8 cellular contexts compared by ENCODE assay signal in the genomic region with DNA sequence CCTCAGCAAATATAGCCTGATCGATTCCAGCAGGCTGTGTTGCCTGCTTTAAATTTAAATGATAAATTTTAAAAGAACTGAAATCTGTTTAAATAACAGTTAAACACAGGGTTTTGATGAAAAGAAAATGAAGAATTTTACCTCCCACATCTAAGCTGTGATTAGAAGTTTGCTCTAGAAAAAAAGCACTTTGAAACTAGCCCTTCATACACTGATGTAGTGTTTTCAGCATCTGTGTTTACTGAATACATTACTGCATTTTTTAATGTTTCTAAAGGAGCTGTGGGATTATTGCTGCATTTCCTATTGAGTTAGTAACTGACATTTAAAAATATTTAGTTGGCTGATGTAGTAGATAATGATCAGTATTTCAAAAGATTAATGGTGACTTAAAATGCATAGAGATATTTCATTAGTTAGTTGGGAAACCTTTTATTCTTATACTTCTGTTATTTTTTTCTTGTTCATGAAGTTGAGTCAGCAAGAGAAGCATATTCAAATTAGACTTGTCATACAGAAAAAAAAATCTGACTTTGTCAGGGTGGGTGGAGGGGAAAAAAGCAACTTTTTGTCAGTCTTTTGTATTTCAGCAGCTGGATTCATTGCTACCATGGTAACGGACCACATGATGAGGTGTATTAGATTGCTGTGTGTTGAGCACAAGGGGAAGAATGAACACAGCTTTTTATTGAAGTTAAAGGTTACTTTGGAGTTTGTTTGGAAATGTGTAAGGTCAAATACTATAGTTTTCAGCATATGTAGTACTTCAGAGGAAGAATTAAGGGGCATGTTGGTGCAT. TPM values are rescaled to one million over a fixed set of nuclear protein-coding genes. Genes with fewer than 3 reads are reported as not detected.
DNase-seq lines count a peak whose midpoint lies in the region; ATAC-seq and TF ChIP-seq lines count a peak whose summit lies in the region.

Gene DTNA, plus strand, starts transcription at position 668 of the 799 bp plus-strand sequence. CDS start 45,679 bp downstream, outside the sequence.

- peaks cover 0 to 18% (median 0%) of the 10 kb centered on the region in 6 donors for H3K4me1 ChIP-seq in spleen

- H3K36me3 ChIP-seq in brain microvascular endothelial cell (replicated peaks): no peaks in the 10 kb centered on the region
- no peaks in the 10 kb centered on the region for H3K36me3 ChIP-seq in spleen

- no peak for TF ChIP-seq POLR2A in spleen (IDR thresholded peaks at IDR 0.05)

- intact Hi-C loops in spleen (cut with DNase I; ENCODE audit: low total_unique reads): no loop called here

- in situ Hi-C loops in brain microvascular endothelial cell (cut with HindIII; ENCODE audit: low pct_ligation_motif_present, low sequenced_read_pairs): no loop called here

- DNase-seq in AG10803 (ENCODE audit: low read depth): peak; percentile 98
- peak; percentile 96 for DNase-seq in NCI-H146 treated with DMSO at 0.1 percent for 48 hours (lab: John Stamatoyannopoulos, UW; ENCODE audit: unreplicated experiment)
- peak; percentile 96 for DNase-seq in brain microvascular endothelial cell
- peak; percentile 23 for DNase-seq in iPS-NIHi11 (ENCODE audit: low spot score)
- DNase-seq in spleen: no peak

- peak within 1 kb of the TSS; percentile 84 for H3K27ac ChIP-seq in brain microvascular endothelial cell
- H3K27ac ChIP-seq in spleen: no peak within 1 kb of the TSS

- no peaks in the 10 kb centered on the region for H3K27me3 ChIP-seq in brain microvascular endothelial cell (replicated peaks)
- H3K27me3 ChIP-seq in spleen (replicated peaks in 1 of 7): no peaks in the 10 kb centered on the region

- H3K9me3 ChIP-seq in spleen: peaks cover 0 to 3% (median 0%) of the 10 kb centered on the region in 8 donors

- peak within 1 kb of the TSS; percentile 48 for H3K4me3 ChIP-seq in AG10803 (ENCODE audit: low read length)
- peak within 1 kb of the TSS; percentile 35 for H3K4me3 ChIP-seq in brain microvascular endothelial cell (ENCODE audit: low read depth, low read length)
- H3K4me3 ChIP-seq in spleen: no peak within 1 kb of the TSS

- TF ChIP-seq CTCF in AG10803 (conservative IDR thresholded peaks at IDR 0.05; ENCODE audit: low read length): no peak
- TF ChIP-seq CTCF in brain microvascular endothelial cell (IDR thresholded peaks at IDR 0.05; ENCODE audit: low read depth, low read length, missing control alignments): no peak
- no peak for TF ChIP-seq CTCF in spleen (IDR thresholded peaks at IDR 0.05 in 8 of 11, conservative IDR thresholded peaks at IDR 0.05 in 3 of 11)

- WGBS in spleen, 5 donors: 60 to 77% (median 74%) methylated on average over 2 of the region's 2 CpGs

- no peak for ATAC-seq in GM18870 (IDR thresholded peaks at IDR 0.05; ENCODE audit: unreplicated experiment)
- no peak for ATAC-seq in HG03520 (IDR thresholded peaks at IDR 0.05; ENCODE audit: unreplicated experiment)
- ATAC-seq in HG03280 (IDR thresholded peaks at IDR 0.05; ENCODE audit: unreplicated experiment): no peak

RNA-seq across cellular contexts. Expression of gene DTNA, which starts in this region (rescaled TPM):
- 10 to 100 TPM in 6 of 7 donors, 1 to 10 TPM in 1; 7.7 to 29.2 (median 20.8) TPM for total RNA-seq in spleen
- polyA plus RNA-seq in spleen: 1 to 10 TPM; 3.0 to 8.3 (median 3.9) TPM

Comparison
In these comparisons a context has a peak if more than half of its experiments do, and no peak if none do; other contexts are left out.
1. H3K4me3 ChIP-seq: peak in AG10803 (single experiment) and brain microvascular endothelial cell (single experiment); none in spleen (0 of 8).